1 cellular context compared by ENCODE assay signal in the genomic region with DNA sequence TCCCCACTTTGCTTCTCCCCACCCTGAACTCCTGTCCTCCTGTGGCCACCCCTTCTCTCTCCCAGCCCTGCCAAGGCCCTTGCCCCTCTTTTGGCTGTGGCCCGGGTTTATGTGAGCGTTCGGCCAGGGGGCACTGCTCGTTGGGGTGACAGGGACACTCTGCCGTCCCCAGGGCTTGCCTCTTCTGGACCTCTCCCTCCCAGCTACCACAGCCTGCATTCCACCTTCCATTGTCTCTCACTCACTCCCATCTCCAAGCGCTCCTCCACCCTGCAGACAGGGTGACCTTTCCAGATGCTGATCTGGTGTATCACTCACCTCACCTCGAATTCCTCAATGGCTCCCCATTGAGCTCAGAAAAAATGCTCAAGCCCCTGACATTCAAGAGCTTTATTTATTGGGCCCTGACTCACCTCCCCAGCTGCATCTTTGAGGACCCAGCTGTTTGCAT.
TF ChIP-seq lines count a peak whose summit lies in the region.

No MANE protein-coding gene starts in this region.

TF ChIP-seq in HCT116, 20 proteins besides CTCF, POLR2A, EP300 and RAD21 (continued from another document):
- TF ChIP-seq YY1 (IDR thresholded peaks at IDR 0.05; ENCODE audit: extremely low read depth, insufficient replicate concordance, low read depth, low read length), result no peak
- TF ChIP-seq JUND (IDR thresholded peaks at IDR 0.05), result no peak
- TF ChIP-seq ZFX (IDR thresholded peaks at IDR 0.05), result no peak
- no peak for TF ChIP-seq SRF (IDR thresholded peaks at IDR 0.05; ENCODE audit: low read depth)
- TF ChIP-seq EGR1 (IDR thresholded peaks at IDR 0.05; ENCODE audit: low read depth), result no peak
- no peak for TF ChIP-seq CEBPB (IDR thresholded peaks at IDR 0.05; ENCODE audit: low read depth)
- TF ChIP-seq EZH2 (IDR thresholded peaks at IDR 0.05), result no peak
- TF ChIP-seq ZBTB33 (IDR thresholded peaks at IDR 0.05; ENCODE audit: extremely low read depth, insufficient replicate concordance, low read length), result no peak
- no peak for TF ChIP-seq CBX3 (IDR thresholded peaks at IDR 0.05; ENCODE audit: low read depth)
- no peak for TF ChIP-seq TCF7L2 (IDR thresholded peaks at IDR 0.05; ENCODE audit: borderline replicate concordance, extremely low read depth, insufficient read depth, insufficient read length)
- TF ChIP-seq EZH2phosphoT487 (IDR thresholded peaks at IDR 0.05; ENCODE audit: borderline replicate concordance), result no peak
